1 cellular context compared by ENCODE assay signal in the genomic region with DNA sequence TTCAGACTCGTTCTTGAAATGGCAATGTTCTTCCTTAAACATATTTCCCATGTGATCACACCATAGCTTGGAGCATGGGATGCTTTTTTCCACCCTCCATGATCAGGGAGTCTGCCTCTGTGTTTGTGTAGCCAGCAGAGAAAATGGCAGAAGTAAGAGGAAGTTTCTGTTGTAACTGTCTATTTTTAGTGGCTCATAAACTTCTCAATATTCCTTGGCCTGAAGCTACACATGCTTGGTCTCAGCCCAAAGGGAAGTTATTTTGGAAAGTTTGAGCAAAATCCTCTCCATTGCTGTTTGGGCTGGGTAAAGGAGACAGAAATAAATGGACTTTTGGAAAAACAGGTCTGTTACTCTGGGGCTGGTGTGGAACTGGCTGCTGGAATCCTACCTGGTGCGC.
TF ChIP-seq lines count a peak whose summit lies in the region.

No MANE protein-coding gene starts in this region.

TF ChIP-seq in GM23338, 12 proteins besides CTCF, POLR2A, EP300 and RAD21 (continued from another document):
- no peak for TF ChIP-seq ZNF462 (CRISPR knock-in tag; IDR thresholded peaks at IDR 0.05)
- no peak for TF ChIP-seq STAT1 (IDR thresholded peaks at IDR 0.05; ENCODE audit: unreplicated experiment)
- no peak for TF ChIP-seq EZH2phosphoT487 (IDR thresholded peaks at IDR 0.05; ENCODE audit: unreplicated experiment)
- TF ChIP-seq ZNF331 (CRISPR knock-in tag; IDR thresholded peaks at IDR 0.05; ENCODE audit: low read depth), result no peak
